25 cellular contexts compared by ENCODE assay signal in genomic region chr6:44228836-44229235, GRCh38. TPM values are rescaled to one million over a fixed set of nuclear protein-coding genes. Genes with fewer than 3 reads are reported as not detected.
DNase-seq lines count a peak whose midpoint lies in the region; ATAC-seq, FAIRE-seq and TF ChIP-seq lines count a peak whose summit lies in the region.
"Had no signal": no experiment of that assay in that cellular context is flagged by ENCODE, and none has a peak within 500 bp of the region (broad histone marks: within the 10 kb centered on the region; RNA-seq: fewer than 3 reads in every experiment).

No MANE protein-coding gene starts in this region.

- CTCF ChIA-PET in activated CD4-positive, alpha-beta T cell treated with anti-CD3 and anti-CD28 coated beads, Interleukin-2, amount 10 ng/mL, durations not matched to agents 7 days and 5 days (lab: Charles Lee) = interaction anchor here (0.6 to 1.4 kb wide), 3 partner anchors 13 to 28 kb away, joined by 4 to 7 read pairs (median 5); partner anchors contain the start of gene SLC35B2

- DNase-seq in activated CD4-positive, alpha-beta T cell treated with anti-CD3 and anti-CD28 coated beads, Interleukin-2, amount 10 ng/mL, durations not matched to agents 24 days and 14 days = peak; percentile 54
- DNase-seq in activated CD4-positive, alpha-beta T cell treated with anti-CD3 and anti-CD28 coated beads, Interleukin-2, amount 50 U/mL, for 48 hours = no peak
- DNase-seq in adrenal gland = no peak
- no peak for DNase-seq in right lobe of liver
- no peak for DNase-seq in H54 (ENCODE audit: insufficient read length, low spot score)
- no peak for DNase-seq in stimulated activated naive CD4-positive, alpha-beta T cell (lab: John Stamatoyannopoulos, UW)
- DNase-seq in activated CD4-positive, alpha-beta T cell treated with anti-CD3 and anti-CD28 coated beads, Interleukin-2, amount 10 ng/mL, durations not matched to agents 7 days and 5 days = no peak
- DNase-seq: activated T-cell treated with anti-CD3 and anti-CD28 coated beads, Interleukin-2, amount 50 U/mL, for 1 hour; CD8-positive, alpha-beta T cell; DMS153; mammary epithelial cell; MV-4-11; NCI-H1694; RPMI8226; stimulated activated CD8-positive, alpha-beta memory T cell treated with anti-CD3 and anti-CD28 coated beads, Interleukin-4, amount 100 ng/mL, for 48 hours had no signal

- TF ChIP-seq POLR2A in adrenal gland (IDR thresholded peaks at IDR 0.05) (no peak), right lobe of liver (IDR thresholded peaks at IDR 0.05) (no peak), H54 (IDR thresholded peaks at IDR 0.05; ENCODE audit: low read depth, low read length) (no peak)

- peak in 1 of 4 donors; percentile 1 for ATAC-seq in right lobe of liver
- ATAC-seq: CD8-positive, alpha-beta T cell; sciatic nerve had no signal

- peak overlapping the region; percentile 35 to 90 (median 52) for H3K27ac ChIP-seq in adrenal gland
- H3K27ac ChIP-seq in right lobe of liver = peak overlapping the region; percentile 23 to 77 (median 32)
- H3K27ac ChIP-seq in stomach smooth muscle (ENCODE audit: low read length) = peak overlapping the region; percentile 97
- H3K27ac ChIP-seq: 22Rv1, epithelial cell of prostate, thoracic aorta had no signal

- FAIRE-seq in H54 (lab: Jason Lieb, UNC) = no peak
- FAIRE-seq: frontal cortex, HTR-8/SVneo, keratinocyte had no signal

- H3K27ac Mint-ChIP-seq in activated CD4-positive, alpha-beta T cell treated with anti-CD3 and anti-CD28 coated beads, Interleukin-2, amount 10 ng/mL, durations not matched to agents 24 days and 14 days = no peak overlapping the region
- H3K27ac Mint-ChIP-seq in activated CD4-positive, alpha-beta T cell treated with anti-CD3 and anti-CD28 coated beads, Interleukin-2, amount 10 ng/mL, durations not matched to agents 7 days and 5 days = no peak overlapping the region
- H3K27ac Mint-ChIP-seq: CD8-positive, alpha-beta T cell; T-helper 2 cell treated with Interferon-gamma antibody and Interleukin-4, amounts not matched to agents 5 μg/mL and 100 μg/mL, for 36 hours had no signal

- H3K4me1 Mint-ChIP-seq in activated CD4-positive, alpha-beta T cell treated with anti-CD3 and anti-CD28 coated beads, Interleukin-2, amount 10 ng/mL, durations not matched to agents 24 days and 14 days = peaks cover 29% of the 10 kb centered on the region
- H3K4me1 Mint-ChIP-seq in activated CD4-positive, alpha-beta T cell treated with anti-CD3 and anti-CD28 coated beads, Interleukin-2, amount 10 ng/mL, durations not matched to agents 7 days and 5 days = peaks cover 27% of the 10 kb centered on the region

- H3K27me3 ChIP-seq in adrenal gland = no peaks in the 10 kb centered on the region
- H3K27me3 ChIP-seq in right lobe of liver = no peaks in the 10 kb centered on the region
- no peaks in the 10 kb centered on the region for H3K27me3 ChIP-seq in stomach smooth muscle (ENCODE audit: control insufficient read depth in 1 of 2, insufficient read depth in 2 of 2, low read length in 2 of 2)

- H3K36me3 ChIP-seq in adrenal gland (replicated peaks in 1 of 2) (peaks cover 0 to 36% of the 10 kb centered on the region in 2 donors), right lobe of liver (peaks cover 0 to 12% (median 0%) of the 10 kb centered on the region in 4 donors), stomach smooth muscle (ENCODE audit: control insufficient read depth in 2 of 2, insufficient read depth in 2 of 2, low read length in 2 of 2) (peaks cover 22 to 32% of the 10 kb centered on the region in 2 donors)

- peaks cover 38% of the 10 kb centered on the region for H3K36me3 Mint-ChIP-seq in activated CD4-positive, alpha-beta T cell treated with anti-CD3 and anti-CD28 coated beads, Interleukin-2, amount 10 ng/mL, durations not matched to agents 24 days and 14 days (ENCODE audit: low read depth)
- peaks cover 11% of the 10 kb centered on the region for H3K36me3 Mint-ChIP-seq in activated CD4-positive, alpha-beta T cell treated with anti-CD3 and anti-CD28 coated beads, Interleukin-2, amount 10 ng/mL, durations not matched to agents 7 days and 5 days (ENCODE audit: low read depth)
- H3K36me3 Mint-ChIP-seq: CD8-positive, alpha-beta T cell had no signal

- H3K9me3 ChIP-seq in adrenal gland (replicated peaks in 1 of 3) = no peaks in the 10 kb centered on the region
- H3K9me3 ChIP-seq in right lobe of liver = no peaks in the 10 kb centered on the region
- H3K9me3 ChIP-seq in stomach smooth muscle (ENCODE audit: control insufficient read depth in 2 of 2, low read length in 2 of 2) = no peaks in the 10 kb centered on the region
- H3K9me3 ChIP-seq: thoracic aorta had no signal

- H3K9ac ChIP-seq in stomach smooth muscle (ENCODE audit: low read length in 2 of 2) = peak overlapping the region; percentile 5 to 26

- H3K27me3 Mint-ChIP-seq in activated CD4-positive, alpha-beta T cell treated with anti-CD3 and anti-CD28 coated beads, Interleukin-2, amount 10 ng/mL, durations not matched to agents 24 days and 14 days = no peaks in the 10 kb centered on the region
- H3K27me3 Mint-ChIP-seq in activated CD4-positive, alpha-beta T cell treated with anti-CD3 and anti-CD28 coated beads, Interleukin-2, amount 10 ng/mL, durations not matched to agents 7 days and 5 days = no peaks in the 10 kb centered on the region
- H3K27me3 Mint-ChIP-seq: central memory CD8-positive, alpha-beta T cell had no signal

- no peak overlapping the region for H3K4me3 Mint-ChIP-seq in activated CD4-positive, alpha-beta T cell treated with anti-CD3 and anti-CD28 coated beads, Interleukin-2, amount 10 ng/mL, durations not matched to agents 24 days and 14 days
- no peak overlapping the region for H3K4me3 Mint-ChIP-seq in activated CD4-positive, alpha-beta T cell treated with anti-CD3 and anti-CD28 coated beads, Interleukin-2, amount 10 ng/mL, durations not matched to agents 7 days and 5 days
- H3K4me3 Mint-ChIP-seq: CD8-positive, alpha-beta T cell; central memory CD8-positive, alpha-beta T cell; T-helper 2 cell treated with Interferon-gamma antibody and Interleukin-4, amounts not matched to agents 5 μg/mL and 100 μg/mL, for 36 hours had no signal

- no peak for TF ChIP-seq CTCF in adrenal gland (IDR thresholded peaks at IDR 0.05)
- TF ChIP-seq CTCF in right lobe of liver (IDR thresholded peaks at IDR 0.05) = no peak

- POLR2A ChIA-PET in activated CD4-positive, alpha-beta T cell treated with anti-CD3 and anti-CD28 coated beads, Interleukin-2, amount 10 ng/mL, durations not matched to agents 7 days and 5 days (lab: Charles Lee) = no interaction called here

- H3K4me1 ChIP-seq in adrenal gland (replicated peaks in 1 of 2) (peaks cover 65 to 85% of the 10 kb centered on the region in 2 donors), right lobe of liver (peaks cover 0 to 82% (median 28%) of the 10 kb centered on the region in 4 donors), stomach smooth muscle (ENCODE audit: control insufficient read depth, insufficient read depth, low read length) (peaks cover 96% of the 10 kb centered on the region)

- H3K9me3 Mint-ChIP-seq in activated CD4-positive, alpha-beta T cell treated with anti-CD3 and anti-CD28 coated beads, Interleukin-2, amount 10 ng/mL, durations not matched to agents 24 days and 14 days = no peaks in the 10 kb centered on the region
- no peaks in the 10 kb centered on the region for H3K9me3 Mint-ChIP-seq in activated CD4-positive, alpha-beta T cell treated with anti-CD3 and anti-CD28 coated beads, Interleukin-2, amount 10 ng/mL, durations not matched to agents 7 days and 5 days
- H3K9me3 Mint-ChIP-seq: CD8-positive, alpha-beta T cell; central memory CD8-positive, alpha-beta T cell; T-helper 2 cell treated with Interferon-gamma antibody and Interleukin-4, amounts not matched to agents 5 μg/mL and 100 μg/mL, for 36 hours had no signal

- 43 to 63% (median 47%) methylated on average over 5 of the region's 5 CpGs for WGBS in adrenal gland, 4 donors
- WGBS in right lobe of liver (ENCODE audit: insufficient coverage, low coverage, low lambda C conversion rate, missing lambda C conversion rate) = 32% methylated on average over 4 of the region's 5 CpGs

- intact Hi-C loops in activated CD4-positive, alpha-beta T cell treated with anti-CD3 and anti-CD28 coated beads, Interleukin-2, amount 10 ng/mL, durations not matched to agents 24 days and 14 days (cut with micrococcal nuclease) = no loop called here
- intact Hi-C loops in adrenal gland (cut with DNase I) (no loop called here), right lobe of liver (cut with DNase I) (no loop called here)

- H3K4me3 ChIP-seq in adrenal gland (peak overlapping the region in 1 of 4 donors; percentile 9), right lobe of liver (no peak overlapping the region), stomach smooth muscle (ENCODE audit: low read length in 2 of 2) (peak overlapping the region; percentile 9 to 83)
- H3K4me3 ChIP-seq: thoracic aorta had no signal

RNA-seq across cellular contexts. Expression of gene SLC29A1, which starts 5.4 kb away (rescaled TPM):
- 139 and 144 TPM in 2 replicates for total RNA-seq in activated CD4-positive, alpha-beta T cell treated with anti-CD3 and anti-CD28 coated beads, Interleukin-2, amount 10 ng/mL, durations not matched to agents 24 days and 14 days
- total RNA-seq in adrenal gland = 100 to 1,000 TPM; 104 to 356 (median 186) TPM
- 100 to 1,000 TPM in 2 of 3 donors, 10 to 100 TPM in 1; 51.9 to 113 (median 108) TPM for polyA plus RNA-seq in adrenal gland
- total RNA-seq in right lobe of liver = 10 to 100 TPM; 27.4 to 51.3 (median 31.4) TPM
- 10 to 100 TPM; 38.5 to 46.9 TPM for total RNA-seq in activated CD4-positive, alpha-beta T cell treated with anti-CD3 and anti-CD28 coated beads, Interleukin-2, amount 10 ng/mL, durations not matched to agents 7 days and 5 days

RNA-seq across cellular contexts. Expression of gene MYMX, which starts 12.1 kb away (rescaled TPM):
- not detected in 2 replicates for total RNA-seq in activated CD4-positive, alpha-beta T cell treated with anti-CD3 and anti-CD28 coated beads, Interleukin-2, amount 10 ng/mL, durations not matched to agents 24 days and 14 days
- total RNA-seq in adrenal gland (under 1 TPM in 1 of 8 donors, not detected in 7; 0.39 TPM), right lobe of liver (not detected)
- under 1 TPM in 1 of 3 donors, not detected in 2; 0.94 TPM for polyA plus RNA-seq in adrenal gland
- not detected for total RNA-seq in activated CD4-positive, alpha-beta T cell treated with anti-CD3 and anti-CD28 coated beads, Interleukin-2, amount 10 ng/mL, durations not matched to agents 7 days and 5 days
- total RNA-seq: CD8-positive, alpha-beta T cell; frontal cortex; thoracic aorta had no signal

RNA-seq across cellular contexts. Expression of gene HSP90AB1, which starts 18.1 kb away (rescaled TPM):
- total RNA-seq in activated CD4-positive, alpha-beta T cell treated with anti-CD3 and anti-CD28 coated beads, Interleukin-2, amount 10 ng/mL, durations not matched to agents 24 days and 14 days = 2,450 and 2,479 TPM in 2 replicates
- total RNA-seq in adrenal gland (1,000 to 10,000 TPM in 3 of 8 donors, 100 to 1,000 TPM in 5; 692 to 1,293 (median 857) TPM), right lobe of liver (100 to 1,000 TPM; 183 to 566 (median 345) TPM)
- polyA plus RNA-seq in adrenal gland = 1,000 to 10,000 TPM in 1 of 3 donors, 100 to 1,000 TPM in 2; 275 to 2,249 (median 420) TPM
- total RNA-seq in activated CD4-positive, alpha-beta T cell treated with anti-CD3 and anti-CD28 coated beads, Interleukin-2, amount 10 ng/mL, durations not matched to agents 7 days and 5 days = 100 to 1,000 TPM; 522 to 571 TPM

RNA-seq across cellular contexts. Expression of gene SLC35B2, which starts 28.5 kb away (rescaled TPM):
- total RNA-seq in activated CD4-positive, alpha-beta T cell treated with anti-CD3 and anti-CD28 coated beads, Interleukin-2, amount 10 ng/mL, durations not matched to agents 24 days and 14 days = 25.3 and 28.0 TPM in 2 replicates
- total RNA-seq in adrenal gland = 10 to 100 TPM; 48.5 to 79.8 (median 63.5) TPM
- 10 to 100 TPM; 12.7 to 37.5 (median 19.3) TPM for polyA plus RNA-seq in adrenal gland
- total RNA-seq in right lobe of liver = 10 to 100 TPM; 15.1 to 29.0 (median 20.9) TPM
- total RNA-seq in activated CD4-positive, alpha-beta T cell treated with anti-CD3 and anti-CD28 coated beads, Interleukin-2, amount 10 ng/mL, durations not matched to agents 7 days and 5 days = 10 to 100 TPM; 29.5 to 30.1 TPM

RNA-seq across cellular contexts. Expression of gene NFKBIE, which starts 36.5 kb away (rescaled TPM):
- 27.6 and 28.2 TPM in 2 replicates for total RNA-seq in activated CD4-positive, alpha-beta T cell treated with anti-CD3 and anti-CD28 coated beads, Interleukin-2, amount 10 ng/mL, durations not matched to agents 24 days and 14 days
- 10 to 100 TPM in 5 of 8 donors, 1 to 10 TPM in 3; 4.8 to 31.2 (median 10.5) TPM for total RNA-seq in adrenal gland
- polyA plus RNA-seq in adrenal gland = 10 to 100 TPM in 2 of 3 donors, 1 to 10 TPM in 1; 5.8 to 17.0 (median 10.5) TPM
- 10 to 100 TPM in 3 of 6 experiments, 1 to 10 TPM in 3; 2.5 to 30.2 (median 10.8) TPM for total RNA-seq in right lobe of liver
- 10 to 100 TPM; 14.7 to 15.3 TPM for total RNA-seq in activated CD4-positive, alpha-beta T cell treated with anti-CD3 and anti-CD28 coated beads, Interleukin-2, amount 10 ng/mL, durations not matched to agents 7 days and 5 days

Comparison
In these comparisons a context has a peak if more than half of its experiments do, and no peak if none do; other contexts are left out.
1. H3K27ac ChIP-seq: peak in every context shown above with its lines; median percentile 97 in stomach smooth muscle; 52 in adrenal gland; 32 in right lobe of liver.
2. H3K4me3 ChIP-seq: peak in stomach smooth muscle (2 of 2); none in right lobe of liver (0 of 3).